In genomic region chrX:136794080-136794479, GRCh38 we compare ENCODE assay signal across 20 cellular contexts.
"Had no signal": no experiment of that assay in that cellular context is flagged by ENCODE, and none has a peak within 500 bp of the region (broad histone marks: within the 10 kb centered on the region; RNA-seq: fewer than 3 reads in every experiment).

No MANE protein-coding gene starts in this region.

- ATAC-seq: activated CD4-positive, CD25-positive, alpha-beta regulatory T cell treated with anti-CD3 and anti-CD28 coated beads, Interleukin-2, amount 50 U/mL, for 24 hours; activated CD8-positive, alpha-beta T cell treated with anti-CD3 and anti-CD28 coated beads, Interleukin-2, amount 10 ng/mL, durations not matched to agents 7 days and 5 days; activated T-cell treated with anti-CD3 and anti-CD28 coated beads, Interleukin-2, amount 50 U/mL, for 4 hours; foreskin keratinocyte; lower lobe of right lung; stimulated activated effector memory CD8-positive, alpha-beta T cell treated with anti-CD3 and anti-CD28 coated beads, Interleukin-12 subunit alpha, Interleukin-12 subunit beta, amount 100 ng/mL, for 72 hours had no signal

- H3K4me3 Mint-ChIP-seq: activated CD4-positive, alpha-beta T cell treated with anti-CD3 and anti-CD28 coated beads, Interleukin-2, amount 10 ng/mL, durations not matched to agents 7 days and 5 days; activated CD8-positive, alpha-beta T cell treated with anti-CD3 and anti-CD28 coated beads, Interleukin-2, amount 10 ng/mL, durations not matched to agents 7 days and 5 days; activated naive CD4-positive, alpha-beta T cell treated with anti-CD3 and anti-CD28 coated beads, Interleukin-2, amount 10 ng/mL, durations not matched to agents 7 days and 5 days; activated T-cell treated with anti-CD3 and anti-CD28 coated beads, Interleukin-2, amount 50 U/mL, for 4 hours; central memory CD8-positive, alpha-beta T cell; endodermal cell; nephron; stimulated activated effector memory CD8-positive, alpha-beta T cell treated with anti-CD3 and anti-CD28 coated beads, Interleukin-12 subunit alpha, Interleukin-12 subunit beta, amount 100 ng/mL, for 72 hours; type B pancreatic cell had no signal

- H3K4me1 Mint-ChIP-seq: nephron had no signal

- H3K9me3 Mint-ChIP-seq: activated T-cell treated with anti-CD3 and anti-CD28 coated beads, Interleukin-2, amount 50 U/mL, for 4 hours; central memory CD8-positive, alpha-beta T cell; stimulated activated effector memory CD8-positive, alpha-beta T cell treated with anti-CD3 and anti-CD28 coated beads, Interleukin-12 subunit alpha, Interleukin-12 subunit beta, amount 100 ng/mL, for 72 hours had no signal

- H3K36me3 Mint-ChIP-seq: activated naive CD4-positive, alpha-beta T cell treated with anti-CD3 and anti-CD28 coated beads, Interleukin-2, amount 10 ng/mL, durations not matched to agents 7 days and 5 days; stimulated activated effector memory CD8-positive, alpha-beta T cell treated with anti-CD3 and anti-CD28 coated beads, Interleukin-12 subunit alpha, Interleukin-12 subunit beta, amount 100 ng/mL, for 72 hours; type B pancreatic cell had no signal

- H3K27me3 Mint-ChIP-seq: activated CD4-positive, alpha-beta T cell treated with anti-CD3 and anti-CD28 coated beads, Interleukin-2, amount 10 ng/mL, durations not matched to agents 7 days and 5 days; activated naive CD4-positive, alpha-beta T cell treated with anti-CD3 and anti-CD28 coated beads, Interleukin-2, amount 10 ng/mL, durations not matched to agents 7 days and 5 days; central memory CD8-positive, alpha-beta T cell; type B pancreatic cell had no signal

- DNase-seq: activated CD4-positive, alpha-beta T cell treated with anti-CD3 and anti-CD28 coated beads, Interleukin-2, amount 10 ng/mL, durations not matched to agents 7 days and 5 days; activated CD8-positive, alpha-beta memory T cell treated with anti-CD3 and anti-CD28 coated beads, Interleukin-2, amount 50 U/mL, for 4 hours; activated CD8-positive, alpha-beta T cell treated with anti-CD3 and anti-CD28 coated beads, Interleukin-2, amount 10 ng/mL, durations not matched to agents 7 days and 5 days; activated naive CD4-positive, alpha-beta T cell treated with anti-CD3 and anti-CD28 coated beads, Interleukin-2, amount 10 ng/mL, durations not matched to agents 7 days and 5 days; activated T-cell treated with anti-CD3 and anti-CD28 coated beads, Interleukin-2, amount 50 U/mL, for 4 hours; aorta; colonic mucosa; endodermal cell; foreskin keratinocyte; hypothalamus; lower lobe of right lung; midbrain; sigmoid colon; stimulated activated CD4-positive, alpha-beta T cell treated with anti-CD3 and anti-CD28 coated beads, Interleukin-4, amount 100 ng/mL, for 24 hours; testis had no signal

- H3K27ac Mint-ChIP-seq: activated CD4-positive, alpha-beta T cell treated with anti-CD3 and anti-CD28 coated beads, Interleukin-2, amount 10 ng/mL, durations not matched to agents 7 days and 5 days; activated CD8-positive, alpha-beta T cell treated with anti-CD3 and anti-CD28 coated beads, Interleukin-2, amount 10 ng/mL, durations not matched to agents 7 days and 5 days; endodermal cell; nephron; stimulated activated effector memory CD8-positive, alpha-beta T cell treated with anti-CD3 and anti-CD28 coated beads, Interleukin-12 subunit alpha, Interleukin-12 subunit beta, amount 100 ng/mL, for 72 hours; type B pancreatic cell had no signal
